In genomic region chr5:124665625-124666024, GRCh38 we compare ENCODE assay signal across 21 cellular contexts.
DNase-seq lines count a peak whose midpoint lies in the region; FAIRE-seq and TF ChIP-seq lines count a peak whose summit lies in the region.
"Had no signal": no experiment of that assay in that cellular context is flagged by ENCODE, and none has a peak within 500 bp of the region (broad histone marks: within the 10 kb centered on the region; RNA-seq: fewer than 3 reads in every experiment).

No MANE protein-coding gene starts in this region.

- H3K9me2 ChIP-seq in GM23248 (ENCODE audit: insufficient read depth) (no peaks in the 10 kb centered on the region), OCI-LY7 (ENCODE audit: insufficient read depth, low read length) (no peaks in the 10 kb centered on the region)

- no peak overlapping the region for H2AFZ ChIP-seq in GM23248
- no peak overlapping the region for H2AFZ ChIP-seq in OCI-LY7 (ENCODE audit: low read length)

- H3K27ac ChIP-seq in GM23248 (no peak overlapping the region), OCI-LY7 (ENCODE audit: low read depth, low read length, poor library complexity, severe bottlenecking) (no peak overlapping the region)
- H3K27ac ChIP-seq: BLaER1 had no signal

- no peak overlapping the region for H3K4me2 ChIP-seq in GM23248 (ENCODE audit: unreplicated experiment)
- no peak overlapping the region for H3K4me2 ChIP-seq in OCI-LY7 (ENCODE audit: low read length)
- H3K4me2 ChIP-seq: BLaER1 had no signal

- no peak for TF ChIP-seq POLR2A in H54 (IDR thresholded peaks at IDR 0.05; ENCODE audit: low read depth, low read length)

- H3K27me3 ChIP-seq in GM23248 (replicated peaks; ENCODE audit: insufficient read depth) = no peaks in the 10 kb centered on the region
- H3K27me3 ChIP-seq: BLaER1 had no signal

- H3K36me3 Mint-ChIP-seq in brain (peaks cover 23% of the 10 kb centered on the region), progenitor cell of endocrine pancreas (ENCODE audit: insufficient read depth) (no peaks in the 10 kb centered on the region)

- no TSS peak for BruUV-seq in OCI-LY7 (replicated peaks; lab: Mats Ljungman, UMichigan)

- H3K4me3 ChIP-seq in GM23248 = no peak overlapping the region
- H3K4me3 ChIP-seq in OCI-LY7 (ENCODE audit: low read depth, low read length, poor library complexity, severe bottlenecking) = no peak overlapping the region
- H3K4me3 ChIP-seq: BLaER1, HAP-1 had no signal

- H3K27ac Mint-ChIP-seq in brain = peak overlapping the region; percentile 10 to 85 (median 45)
- H3K27ac Mint-ChIP-seq in progenitor cell of endocrine pancreas = peak overlapping the region; percentile 81
- H3K27ac Mint-ChIP-seq: CD4-positive, alpha-beta T cell had no signal

- H3K36me3 ChIP-seq in GM23248 (ENCODE audit: low read depth) (no peaks in the 10 kb centered on the region), OCI-LY7 (ENCODE audit: insufficient read depth, low read length) (0 out of 2 replicates have a peak, but pooled peaks cover 3% of the 10 kb centered on the region)
- H3K36me3 ChIP-seq: HAP-1 had no signal

- H3K9ac ChIP-seq in GM23248 = no peak overlapping the region
- H3K9ac ChIP-seq: BLaER1 had no signal

- no peak for FAIRE-seq in H54 (lab: Jason Lieb, UNC)

- CTCF ChIA-PET in OCI-LY7 (lab: Charles Lee; ENCODE audit: unreplicated experiment) = no interaction called here

- intact Hi-C loops in OCI-LY7 (cut with micrococcal nuclease; ENCODE audit: unreplicated experiment) = no loop called here

- H3K27me3 Mint-ChIP-seq in brain (no peaks in the 10 kb centered on the region), progenitor cell of endocrine pancreas (no peaks in the 10 kb centered on the region)

- peak; percentile 18 for DNase-seq in GM23248
- DNase-seq in NCI-H69 (lab: John Stamatoyannopoulos, UW) = peak; percentile 58
- DNase-seq in progenitor cell of endocrine pancreas (ENCODE audit: low spot score, unreplicated experiment) = no peak
- no peak for DNase-seq in OCI-LY7 (ENCODE audit: low spot score)
- DNase-seq in glomerular visceral epithelial cell (ENCODE audit: extremely low spot score) = no peak
- no peak for DNase-seq in H54 (ENCODE audit: insufficient read length, low spot score)
- no peak for DNase-seq in activated CD4-positive, alpha-beta T cell treated with anti-CD3 and anti-CD28 coated beads for 4 hours
- DNase-seq: CD4-positive, alpha-beta T cell; COR-L47; DMS79; KG1; MV-4-11; NCI-H1105 treated with DMSO at 0.1 percent for 48 hours; NCI-H2029 treated with DMSO at 0.1 percent for 48 hours; NCI-H345; NCI-H524; NCI-H82; Right ventricle myocardium superior had no signal

- H3K4me3 Mint-ChIP-seq in brain = peak overlapping the region in 3 of 5 experiments; percentile 9 to 33 (median 13)
- no peak overlapping the region for H3K4me3 Mint-ChIP-seq in progenitor cell of endocrine pancreas (ENCODE audit: low read depth)
- H3K4me3 Mint-ChIP-seq: CD4-positive, alpha-beta T cell had no signal

- no peaks in the 10 kb centered on the region for H3K9me3 Mint-ChIP-seq in brain
- H3K9me3 Mint-ChIP-seq in progenitor cell of endocrine pancreas (ENCODE audit: low read depth) = no peaks in the 10 kb centered on the region
- H3K9me3 Mint-ChIP-seq: CD4-positive, alpha-beta T cell had no signal

- H3K9me3 ChIP-seq in GM23248 (ENCODE audit: low read depth) (no peaks in the 10 kb centered on the region), OCI-LY7 (ENCODE audit: low read length) (no peaks in the 10 kb centered on the region)
- H3K9me3 ChIP-seq: BLaER1, HAP-1 had no signal

- no peaks in the 10 kb centered on the region for H3K79me2 ChIP-seq in GM23248 (ENCODE audit: insufficient read depth)
- H3K79me2 ChIP-seq in OCI-LY7 (ENCODE audit: insufficient read depth, low read depth, low read length) = peaks cover 55% of the 10 kb centered on the region; the same call in 1 of the 2 replicates

- H3K4me1 Mint-ChIP-seq in brain (peaks cover 26% of the 10 kb centered on the region), progenitor cell of endocrine pancreas (ENCODE audit: low read depth) (peaks cover 92% of the 10 kb centered on the region)

- POLR2A ChIA-PET in OCI-LY7 (lab: Charles Lee) = interaction anchor here (0.6 to 1.4 kb wide), 3 partner anchors 9 to 40 kb away, joined by 3 to 4 read pairs (median 3); no protein-coding TSS in a partner anchor

- no peak for TF ChIP-seq CTCF in brain (conservative IDR thresholded peaks at IDR 0.05)
- no peak for TF ChIP-seq CTCF in progenitor cell of endocrine pancreas (IDR thresholded peaks at IDR 0.05; ENCODE audit: unreplicated experiment)
- TF ChIP-seq CTCF in OCI-LY7 (conservative IDR thresholded peaks at IDR 0.05; ENCODE audit: low read length) = no peak

- H3K4me1 ChIP-seq in GM23248 (ENCODE audit: insufficient read depth) (peaks cover 50% of the 10 kb centered on the region), OCI-LY7 (ENCODE audit: insufficient read depth, low read length, poor library complexity, severe bottlenecking) (peaks cover 25% of the 10 kb centered on the region)

- no peaks in the 10 kb centered on the region for H4K20me1 ChIP-seq in GM23248 (ENCODE audit: insufficient read depth)
- no peaks in the 10 kb centered on the region for H4K20me1 ChIP-seq in OCI-LY7 (ENCODE audit: insufficient read depth, low read length)

- in situ Hi-C loops in GM23248 (cut with MboI) = no loop called here

- H3F3A ChIP-seq in GM23248 (ENCODE audit: insufficient read depth) = peaks cover 36% of the 10 kb centered on the region

Comparison
In these comparisons a context has a peak if more than half of its experiments do, and no peak if none do; other contexts are left out.
1. DNase-seq: peak in GM23248 (single experiment) and NCI-H69 (single experiment); none in progenitor cell of endocrine pancreas (single experiment), OCI-LY7 (single experiment), glomerular visceral epithelial cell (single experiment), H54 (single experiment) and activated CD4-positive, alpha-beta T cell treated with anti-CD3 and anti-CD28 coated beads for 4 hours (0 of 2).